ENCODE assay signal across 8 cellular contexts in the genomic region with DNA sequence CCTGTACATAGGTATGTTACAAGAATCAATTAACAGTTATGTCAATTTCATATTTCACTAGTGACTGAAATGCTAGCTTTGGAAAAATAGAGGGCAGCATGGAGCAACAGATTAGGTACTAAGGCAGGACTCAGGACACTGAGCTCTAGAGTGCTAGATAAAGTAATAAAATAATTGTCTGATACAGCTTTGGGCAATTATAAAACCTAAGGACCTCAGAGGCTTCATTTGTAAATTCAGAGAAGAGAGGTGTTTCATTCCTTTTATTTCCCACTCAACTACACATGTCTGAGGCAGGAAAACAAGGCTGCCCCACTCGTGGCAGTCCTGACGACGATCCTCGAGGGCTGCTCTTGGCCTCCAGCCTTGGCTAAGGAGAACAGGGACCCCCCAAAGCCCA.
DNase-seq lines count a peak whose midpoint lies in the region; ATAC-seq and TF ChIP-seq lines count a peak whose summit lies in the region.

No MANE protein-coding gene starts in this region.

- no peak for TF ChIP-seq EP300 in Ishikawa (IDR thresholded peaks at IDR 0.05; ENCODE audit: borderline replicate concordance)

- no TSS peak for BruUV-seq in Calu3 (replicated peaks; lab: Mats Ljungman, UMichigan)

- peak overlapping the region; percentile 14; the same call in 1 of the 2 replicates for H3K27ac ChIP-seq in VCaP

- CTCF ChIA-PET in Calu3 (lab: Charles Lee), result interaction anchor here (0.6 to 1.7 kb wide), 8 partner anchors 40 to 363 kb away, joined by 3 to 8 read pairs (median 4); a partner anchor contains a TSS

- H3K4me1 Mint-ChIP-seq in Calu3 (ENCODE audit: low read depth, unreplicated experiment) (no peaks in the 10 kb centered on the region), immature natural killer cell (no peaks in the 10 kb centered on the region)

- peak; percentile 1 for DNase-seq in DMS53 treated with DMSO at 0.1 percent for 48 hours (lab: John Stamatoyannopoulos, UW; ENCODE audit: unreplicated experiment)
- peak; percentile 63 for DNase-seq in inferior parietal cortex (ENCODE audit: extremely low spot score)
- DNase-seq in Calu3, result no peak
- DNase-seq in immature natural killer cell, result no peak

- TF ChIP-seq RAD21 in Ishikawa (IDR thresholded peaks at IDR 0.05; ENCODE audit: low read depth), result peak; percentile 54

- intact Hi-C loops in Calu3 (cut with micrococcal nuclease; ENCODE audit: unreplicated experiment), result loop anchor here (2.0 kb wide), 1 partner anchor 206 kb away; no protein-coding TSS in a partner anchor

- TF ChIP-seq CTCF in VCaP (conservative IDR thresholded peaks at IDR 0.05) (peak; percentile 77), Calu3 (IDR thresholded peaks at IDR 0.05; ENCODE audit: unreplicated experiment) (no peak)

- H3K36me3 Mint-ChIP-seq in Calu3 (ENCODE audit: insufficient read depth, unreplicated experiment), result peaks cover 10% of the 10 kb centered on the region
- peaks cover 11 to 15% (median 13%) of the 10 kb centered on the region in 3 donors for H3K36me3 Mint-ChIP-seq in immature natural killer cell

- no peak overlapping the region for H3K4me3 Mint-ChIP-seq in Calu3 (ENCODE audit: low read depth, unreplicated experiment)
- H3K4me3 Mint-ChIP-seq in immature natural killer cell, result no peak overlapping the region

- H3K9me3 Mint-ChIP-seq in Calu3 (ENCODE audit: low read depth, unreplicated experiment) (no peaks in the 10 kb centered on the region), immature natural killer cell (no peaks in the 10 kb centered on the region)

- H3K27me3 Mint-ChIP-seq in Calu3 (ENCODE audit: unreplicated experiment) (no peaks in the 10 kb centered on the region), immature natural killer cell (ENCODE audit: low read depth in 3 of 3) (no peaks in the 10 kb centered on the region)

- H3K27ac Mint-ChIP-seq in Calu3 (ENCODE audit: unreplicated experiment) (no peak overlapping the region), immature natural killer cell (no peak overlapping the region)

- ATAC-seq in HG03342 (IDR thresholded peaks at IDR 0.05; ENCODE audit: unreplicated experiment) (no peak), GM19351 (IDR thresholded peaks at IDR 0.05; ENCODE audit: unreplicated experiment) (no peak)

TF ChIP-seq in Ishikawa, 13 proteins besides CTCF, POLR2A, EP300 and RAD21:
- TF ChIP-seq CEBPB (IDR thresholded peaks at IDR 0.05) (no peak), FOXM1 (IDR thresholded peaks at IDR 0.05; ENCODE audit: borderline replicate concordance, low read depth) (no peak), CREB1 (IDR thresholded peaks at IDR 0.05; ENCODE audit: low read depth) (no peak), TEAD4 (IDR thresholded peaks at IDR 0.05) (no peak), ZBTB7A (IDR thresholded peaks at IDR 0.05; ENCODE audit: low read depth) (no peak), EGR1 (IDR thresholded peaks at IDR 0.05) (no peak), TCF12 (IDR thresholded peaks at IDR 0.05; ENCODE audit: low read depth) (no peak), NFIC (IDR thresholded peaks at IDR 0.05) (no peak), TAF1 (IDR thresholded peaks at IDR 0.05; ENCODE audit: low read depth) (no peak), YY1 (IDR thresholded peaks at IDR 0.05; ENCODE audit: low read depth) (no peak)
- TF ChIP-seq, protein P1, sequence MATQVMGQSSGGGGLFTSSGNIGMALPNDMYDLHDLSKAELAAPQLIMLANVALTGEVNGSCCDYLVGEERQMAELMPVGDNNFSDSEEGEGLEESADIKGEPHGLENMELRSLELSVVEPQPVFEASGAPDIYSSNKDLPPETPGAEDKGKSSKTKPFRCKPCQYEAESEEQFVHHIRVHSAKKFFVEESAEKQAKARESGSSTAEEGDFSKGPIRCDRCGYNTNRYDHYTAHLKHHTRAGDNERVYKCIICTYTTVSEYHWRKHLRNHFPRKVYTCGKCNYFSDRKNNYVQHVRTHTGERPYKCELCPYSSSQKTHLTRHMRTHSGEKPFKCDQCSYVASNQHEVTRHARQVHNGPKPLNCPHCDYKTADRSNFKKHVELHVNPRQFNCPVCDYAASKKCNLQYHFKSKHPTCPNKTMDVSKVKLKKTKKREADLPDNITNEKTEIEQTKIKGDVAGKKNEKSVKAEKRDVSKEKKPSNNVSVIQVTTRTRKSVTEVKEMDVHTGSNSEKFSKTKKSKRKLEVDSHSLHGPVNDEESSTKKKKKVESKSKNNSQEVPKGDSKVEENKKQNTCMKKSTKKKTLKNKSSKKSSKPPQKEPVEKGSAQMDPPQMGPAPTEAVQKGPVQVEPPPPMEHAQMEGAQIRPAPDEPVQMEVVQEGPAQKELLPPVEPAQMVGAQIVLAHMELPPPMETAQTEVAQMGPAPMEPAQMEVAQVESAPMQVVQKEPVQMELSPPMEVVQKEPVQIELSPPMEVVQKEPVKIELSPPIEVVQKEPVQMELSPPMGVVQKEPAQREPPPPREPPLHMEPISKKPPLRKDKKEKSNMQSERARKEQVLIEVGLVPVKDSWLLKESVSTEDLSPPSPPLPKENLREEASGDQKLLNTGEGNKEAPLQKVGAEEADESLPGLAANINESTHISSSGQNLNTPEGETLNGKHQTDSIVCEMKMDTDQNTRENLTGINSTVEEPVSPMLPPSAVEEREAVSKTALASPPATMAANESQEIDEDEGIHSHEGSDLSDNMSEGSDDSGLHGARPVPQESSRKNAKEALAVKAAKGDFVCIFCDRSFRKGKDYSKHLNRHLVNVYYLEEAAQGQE (IDR thresholded peaks at IDR 0.05; ENCODE audit: low read depth), result no peak
- TF ChIP-seq, protein P2, sequence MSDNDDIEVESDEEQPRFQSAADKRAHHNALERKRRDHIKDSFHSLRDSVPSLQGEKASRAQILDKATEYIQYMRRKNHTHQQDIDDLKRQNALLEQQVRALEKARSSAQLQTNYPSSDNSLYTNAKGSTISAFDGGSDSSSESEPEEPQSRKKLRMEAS (IDR thresholded peaks at IDR 0.05), result no peak
- TF ChIP-seq, protein P3, sequence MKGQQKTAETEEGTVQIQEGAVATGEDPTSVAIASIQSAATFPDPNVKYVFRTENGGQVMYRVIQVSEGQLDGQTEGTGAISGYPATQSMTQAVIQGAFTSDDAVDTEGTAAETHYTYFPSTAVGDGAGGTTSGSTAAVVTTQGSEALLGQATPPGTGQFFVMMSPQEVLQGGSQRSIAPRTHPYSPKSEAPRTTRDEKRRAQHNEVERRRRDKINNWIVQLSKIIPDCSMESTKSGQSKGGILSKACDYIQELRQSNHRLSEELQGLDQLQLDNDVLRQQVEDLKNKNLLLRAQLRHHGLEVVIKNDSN (IDR thresholded peaks at IDR 0.05), result no peak

Comparison
In these comparisons a context has a peak if more than half of its experiments do, and no peak if none do; other contexts are left out.
1. DNase-seq: peak in DMS53 treated with DMSO at 0.1 percent for 48 hours (single experiment) and inferior parietal cortex (single experiment); none in Calu3 (single experiment) and immature natural killer cell (0 of 3).